13 cellular contexts compared by ENCODE assay signal in genomic region chr18:26635466-26635865, GRCh38.
DNase-seq lines count a peak whose midpoint lies in the region; ATAC-seq and TF ChIP-seq lines count a peak whose summit lies in the region.
"Had no signal": no experiment of that assay in that cellular context is flagged by ENCODE, and none has a peak within 500 bp of the region (broad histone marks: within the 10 kb centered on the region; RNA-seq: fewer than 3 reads in every experiment).

No MANE protein-coding gene starts in this region.

- H3K4me3 ChIP-seq in DND-41 (ENCODE audit: low read depth in 1 of 2, low read length in 2 of 2): peak overlapping the region in 1 of 2 experiments; percentile 10; a peak in 2 of 4 replicates
- no peak overlapping the region for H3K4me3 ChIP-seq in esophagus muscularis mucosa
- H3K4me3 ChIP-seq: GM23248 had no signal

- H3K9me3 ChIP-seq in DND-41 (ENCODE audit: insufficient read depth, low read length, severe bottlenecking) (no peaks in the 10 kb centered on the region), KOPT-K1 (ENCODE audit: insufficient read depth, low read length, poor library complexity, severe bottlenecking) (no peaks in the 10 kb centered on the region), esophagus muscularis mucosa (no peaks in the 10 kb centered on the region)

- H4K20me1 ChIP-seq in DND-41 (ENCODE audit: insufficient read depth, low read length): no peaks in the 10 kb centered on the region

- H3K36me3 ChIP-seq in DND-41 (ENCODE audit: insufficient read depth, low read length) (no peaks in the 10 kb centered on the region), KOPT-K1 (ENCODE audit: insufficient read depth, low read length) (no peaks in the 10 kb centered on the region), esophagus muscularis mucosa (no peaks in the 10 kb centered on the region)

- no peaks in the 10 kb centered on the region for H3K27me3 ChIP-seq in DND-41 (ENCODE audit: insufficient read depth, low read length, poor library complexity)
- H3K27me3 ChIP-seq in esophagus muscularis mucosa: no peaks in the 10 kb centered on the region

- H3K4me1 ChIP-seq in DND-41 (ENCODE audit: insufficient read depth, low read length) (peaks cover 25% of the 10 kb centered on the region), esophagus muscularis mucosa (no peaks in the 10 kb centered on the region)

- no peak for TF ChIP-seq EP300 in esophagus muscularis mucosa (IDR thresholded peaks at IDR 0.05)

- H3K4me2 ChIP-seq in DND-41 (ENCODE audit: insufficient read depth, low read length): peak overlapping the region; percentile 47

- H3K9ac ChIP-seq in DND-41 (ENCODE audit: low read depth, low read length): 0 out of 2 replicates have a peak overlapping the region, but pooled peaks have one; percentile 15
- H3K9ac ChIP-seq: GM23248 had no signal

- TF ChIP-seq CTCF in DND-41 (IDR thresholded peaks at IDR 0.05; ENCODE audit: borderline replicate concordance, extremely low read depth, low read length, poor library complexity, severe bottlenecking): no peak
- no peak for TF ChIP-seq CTCF in esophagus muscularis mucosa (IDR thresholded peaks at IDR 0.05)

- 84% methylated on average over 4 of the region's 4 CpGs for WGBS in esophagus muscularis mucosa

- H3K79me2 ChIP-seq in DND-41 (ENCODE audit: insufficient read depth, low read length): no peaks in the 10 kb centered on the region

- DNase-seq in DND-41 (peak; percentile 86), esophagus muscularis mucosa (ENCODE audit: extremely low spot score) (peak; percentile 77), T-helper 1 cell (no peak), germinal center (ENCODE audit: low spot score) (no peak)
- DNase-seq: CD8-positive, alpha-beta T cell; COR-L47; DMS153; DMS79 treated with DMSO at 0.1 percent for 48 hours; GF-D8; GM23248 had no signal

- TF ChIP-seq POLR2A in esophagus muscularis mucosa (IDR thresholded peaks at IDR 0.05; ENCODE audit: low read depth): no peak

- intact Hi-C loops in esophagus muscularis mucosa (cut with DNase I): no loop called here

- H2AFZ ChIP-seq in DND-41 (ENCODE audit: low read depth, low read length): peak overlapping the region; percentile 4; the same call in 1 of the 2 replicates
- H2AFZ ChIP-seq: GM23248 had no signal

- ATAC-seq in DND-41 (ENCODE audit: insufficient read depth, low read depth) (peak; percentile 95), HG02763 (IDR thresholded peaks at IDR 0.05; ENCODE audit: unreplicated experiment) (no peak), GM18517 (IDR thresholded peaks at IDR 0.05; ENCODE audit: unreplicated experiment) (no peak)
- ATAC-seq: CD8-positive, alpha-beta T cell had no signal

- H3K27ac ChIP-seq in DND-41 (ENCODE audit: low read length) (peak overlapping the region; percentile 57), KOPT-K1 (ENCODE audit: low read depth, low read length, poor library complexity, severe bottlenecking) (peak overlapping the region; percentile 15), esophagus muscularis mucosa (replicated peaks in 1 of 4) (no peak overlapping the region)
- H3K27ac ChIP-seq: GM23248 had no signal

Comparison
In these comparisons a context has a peak if more than half of its experiments do, and no peak if none do; other contexts are left out.
1. DNase-seq: peak in DND-41 (single experiment) and esophagus muscularis mucosa (single experiment); none in T-helper 1 cell (0 of 5) and germinal center (single experiment).
2. H3K27ac ChIP-seq: peak in DND-41 (single experiment) and KOPT-K1 (single experiment); none in esophagus muscularis mucosa (0 of 4).